Comparison of ENCODE assay signal across 23 cellular contexts in genomic region chr7:138657854-138658386, GRCh38. TPM values are rescaled to one million over a fixed set of nuclear protein-coding genes. Genes with fewer than 3 reads are reported as not detected.
A peak's percentile ranks its signal among the peaks of the same experiment; 100 is the strongest.
DNase-seq lines count a peak whose midpoint lies in the region; ATAC-seq and TF ChIP-seq lines count a peak whose summit lies in the region.
"Had no signal": no experiment of that assay in that cellular context is flagged by ENCODE, and none has a peak within 500 bp of the region (broad histone marks: within the 10 kb centered on the region; RNA-seq: fewer than 3 reads in every experiment).

No MANE protein-coding gene starts in this region.

- peaks cover 5% of the 10 kb centered on the region for H3F3A ChIP-seq in smooth muscle cell (ENCODE audit: low read depth)

- no peak overlapping the region for H3K27ac Mint-ChIP-seq in endodermal cell

- H3K9me3 ChIP-seq in endodermal cell (ENCODE audit: control insufficient read depth, low read length) (peaks cover 29% of the 10 kb centered on the region), smooth muscle cell (replicated peaks; ENCODE audit: low read depth) (no peaks in the 10 kb centered on the region)

- peaks cover 4% of the 10 kb centered on the region for H3K36me3 Mint-ChIP-seq in endodermal cell (ENCODE audit: low read depth)

- no peak overlapping the region for H2AFZ ChIP-seq in smooth muscle cell (ENCODE audit: low read depth)

- WGBS in endodermal cell (ENCODE audit: insufficient coverage in 1 of 2, insufficient read length in 1 of 2), 2 experiments, result 80 to 96% methylated on average over 1 to 4 of the region's 4 CpGs
- WGBS in smooth muscle cell (ENCODE audit: low lambda C conversion rate), result 74% methylated on average over 4 of the region's 4 CpGs

- no peak overlapping the region for H3K4me3 Mint-ChIP-seq in endodermal cell

- peaks cover 5% of the 10 kb centered on the region for H3K4me1 Mint-ChIP-seq in endodermal cell

- no peaks in the 10 kb centered on the region for H3K27me3 Mint-ChIP-seq in endodermal cell (ENCODE audit: insufficient read depth)

- H3K27ac ChIP-seq in endodermal cell (ENCODE audit: low read depth, low read length), result no peak overlapping the region
- peak overlapping the region; percentile 47 for H3K27ac ChIP-seq in smooth muscle cell (ENCODE audit: low read depth)

- peak overlapping the region; percentile 38 for H3K4me3 ChIP-seq in endodermal cell (ENCODE audit: low read length)
- no peak overlapping the region for H3K4me3 ChIP-seq in smooth muscle cell

- no peaks in the 10 kb centered on the region for H3K79me2 ChIP-seq in smooth muscle cell (ENCODE audit: low read depth)

- in situ Hi-C loops in SK-MEL-5 (cut with HindIII; ENCODE audit: low pct_unique_long_range_greater_than_20kb, low sequenced_read_pairs), result no loop called here

- DNase-seq in ELF-1 (ENCODE audit: low read depth, low spot score) (peak; percentile 79), SK-MEL-5 (ENCODE audit: low read depth, low spot score) (peak; percentile 44), endodermal cell (no peak), smooth muscle cell (lab: John Stamatoyannopoulos, UW; ENCODE audit: unreplicated experiment) (no peak), NCI-H128 (lab: John Stamatoyannopoulos, UW; ENCODE audit: unreplicated experiment) (no peak), Right ventricle myocardium superior (no peak)
- DNase-seq: GOT3, HCEC 1CT, KBM-7, MM.1S, NCI-H1417, NCI-H1694, NCI-H2081, NCI-H226, NCI-H510A, NCI-H69 had no signal

- no peak overlapping the region for H3K4me2 ChIP-seq in smooth muscle cell

- ATAC-seq in GM18511 (IDR thresholded peaks at IDR 0.05; ENCODE audit: unreplicated experiment) (no peak), Right ventricle myocardium superior (ENCODE audit: poor library complexity) (no peak)
- ATAC-seq: SK-N-SH treated with all-trans-retinoic acid at 6 μM for 48 hours had no signal

- no peaks in the 10 kb centered on the region for H3K36me3 ChIP-seq in endodermal cell (ENCODE audit: control insufficient read depth, insufficient read depth, low read length)
- H3K36me3 ChIP-seq in smooth muscle cell (ENCODE audit: low read depth), result no peaks in the 10 kb centered on the region

- peaks cover 36% of the 10 kb centered on the region for H3K9me3 Mint-ChIP-seq in endodermal cell

- no peaks in the 10 kb centered on the region for H4K20me1 ChIP-seq in smooth muscle cell (ENCODE audit: low read depth)

- H3K9ac ChIP-seq in endodermal cell (ENCODE audit: extremely low read depth, low read length, poor library complexity, severe bottlenecking) (no peak overlapping the region), smooth muscle cell (ENCODE audit: low read depth) (no peak overlapping the region)

- intact Hi-C loops in Right ventricle myocardium superior (cut with DNase I), result no loop called here

- H3K27me3 ChIP-seq in endodermal cell (ENCODE audit: control insufficient read depth, insufficient read depth, low read length, poor library complexity, severe bottlenecking) (no peaks in the 10 kb centered on the region), smooth muscle cell (ENCODE audit: low read depth) (no peaks in the 10 kb centered on the region)

- no peak for TF ChIP-seq CTCF in endodermal cell (conservative IDR thresholded peaks at IDR 0.05)
- no peak for TF ChIP-seq CTCF in smooth muscle cell (IDR thresholded peaks at IDR 0.05; ENCODE audit: borderline replicate concordance, insufficient read depth, poor library complexity, severe bottlenecking)

- H3K4me1 ChIP-seq in endodermal cell (ENCODE audit: control insufficient read depth, insufficient read depth, low read length), result no peaks in the 10 kb centered on the region
- peaks cover 6% of the 10 kb centered on the region for H3K4me1 ChIP-seq in smooth muscle cell (ENCODE audit: low read depth)

RNA-seq across cellular contexts. Expression of gene SVOPL, which starts 43.2 kb away (rescaled TPM):
- not detected in 2 replicates for total RNA-seq in SK-MEL-5 (2014; rRNA removed; shearing (Covaris generic))
- polyA plus RNA-seq in SK-MEL-5 (2015; cell fraction: cytosol; rRNA removed), result not detected in 2 replicates
- 1.1 TPM in 1 of 2 replicates, not detected in the other for polyA plus RNA-seq in SK-MEL-5 (2015; cell fraction: nucleus; rRNA removed)
- total RNA-seq in endodermal cell, result under 1 TPM; 0.86 to 0.95 TPM
- not detected for polyA plus RNA-seq in endodermal cell (2013, experiment 1 of 2)
- 0.79 TPM for polyA plus RNA-seq in endodermal cell (2013, experiment 2 of 2)
- 0.31 TPM in 1 of 2 replicates, not detected in the other for total RNA-seq in smooth muscle cell
- polyA plus RNA-seq in smooth muscle cell, result 0.96 TPM in 1 of 2 replicates, not detected in the other
- not detected for total RNA-seq in Right ventricle myocardium superior
- total RNA-seq: A172, G401, LHCN-M2, OCI-LY7 had no signal
- polyA plus RNA-seq: BJ had no signal

Comparison
In these comparisons a context has a peak if more than half of its experiments do, and no peak if none do; other contexts are left out.
1. DNase-seq: peak in ELF-1 (single experiment) and SK-MEL-5 (single experiment); none in endodermal cell (single experiment), smooth muscle cell (single experiment), NCI-H128 (single experiment) and Right ventricle myocardium superior (single experiment).